Comparison of ENCODE assay signal across 14 cellular contexts in the genomic region with DNA sequence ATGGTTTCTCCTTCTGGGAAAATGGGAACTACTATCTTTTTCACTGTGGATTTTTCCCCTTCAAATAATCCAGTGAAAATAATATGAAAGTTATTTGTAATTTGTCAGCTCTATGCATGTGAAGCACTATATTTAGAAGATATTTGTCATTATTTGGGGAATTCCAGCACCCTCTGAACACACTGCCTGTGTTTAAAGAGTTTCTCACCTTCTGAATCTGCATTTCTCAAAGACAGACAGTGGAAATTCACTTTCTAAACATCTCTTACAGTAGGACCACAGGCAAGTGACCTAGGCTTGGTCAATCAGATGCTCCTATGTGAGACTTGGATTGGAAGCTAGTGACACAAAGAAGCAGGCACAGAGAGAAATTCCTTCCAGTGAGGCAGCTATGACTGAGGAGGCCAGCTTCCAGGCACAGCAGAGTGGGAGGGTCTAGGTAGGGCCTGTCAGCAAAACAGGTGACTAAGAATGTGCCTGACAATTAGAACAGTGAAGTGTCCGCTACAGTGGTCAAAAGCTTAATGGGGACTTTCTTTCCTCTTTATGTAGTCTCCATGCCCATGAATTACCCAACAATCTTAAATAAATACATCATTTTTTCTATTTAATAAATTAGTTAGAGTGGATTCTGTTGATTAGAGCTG.
A peak's percentile ranks its signal among the peaks of the same experiment; 100 is the strongest.
DNase-seq lines count a peak whose midpoint lies in the region; ATAC-seq and TF ChIP-seq lines count a peak whose summit lies in the region.
"Had no signal": no experiment of that assay in that cellular context is flagged by ENCODE, and none has a peak within 500 bp of the region (broad histone marks: within the 10 kb centered on the region; RNA-seq: fewer than 3 reads in every experiment).

No MANE protein-coding gene starts in this region.

- H3K4me1 Mint-ChIP-seq in activated naive CD4-positive, alpha-beta T cell treated with anti-CD3 and anti-CD28 coated beads for 36 hours (ENCODE audit: low read depth), result peaks cover 3% of the 10 kb centered on the region
- H3K4me1 Mint-ChIP-seq in activated naive CD4-positive, alpha-beta T cell treated with anti-CD3 and anti-CD28 coated beads, Interleukin-2, amount 10 ng/mL, durations not matched to agents 7 days and 5 days, result no peaks in the 10 kb centered on the region
- H3K4me1 Mint-ChIP-seq in CD8-positive, alpha-beta memory T cell, result no peaks in the 10 kb centered on the region

- H3F3A ChIP-seq in PC-9 (ENCODE audit: insufficient read depth, low read depth), result peaks cover 5% of the 10 kb centered on the region

- H3K79me2 ChIP-seq in PC-9 (ENCODE audit: low read depth), result no peaks in the 10 kb centered on the region

- no peaks in the 10 kb centered on the region for H3K36me3 ChIP-seq in PC-9 (ENCODE audit: low read depth)
- H3K36me3 ChIP-seq in CD8-positive, alpha-beta memory T cell (ENCODE audit: insufficient read depth, low read length), result no peaks in the 10 kb centered on the region

- no peaks in the 10 kb centered on the region for H3K36me3 Mint-ChIP-seq in activated naive CD4-positive, alpha-beta T cell treated with anti-CD3 and anti-CD28 coated beads for 36 hours (ENCODE audit: low read depth)
- H3K36me3 Mint-ChIP-seq in activated naive CD4-positive, alpha-beta T cell treated with anti-CD3 and anti-CD28 coated beads, Interleukin-2, amount 10 ng/mL, durations not matched to agents 7 days and 5 days, result no peaks in the 10 kb centered on the region
- H3K36me3 Mint-ChIP-seq in CD8-positive, alpha-beta memory T cell, result no peaks in the 10 kb centered on the region

- peaks cover 3% of the 10 kb centered on the region for H3K27me3 Mint-ChIP-seq in activated naive CD4-positive, alpha-beta T cell treated with anti-CD3 and anti-CD28 coated beads for 36 hours (ENCODE audit: low read depth)
- no peaks in the 10 kb centered on the region for H3K27me3 Mint-ChIP-seq in activated naive CD4-positive, alpha-beta T cell treated with anti-CD3 and anti-CD28 coated beads, Interleukin-2, amount 10 ng/mL, durations not matched to agents 7 days and 5 days
- peaks cover 0 to 3% of the 10 kb centered on the region in 2 donors for H3K27me3 Mint-ChIP-seq in CD8-positive, alpha-beta memory T cell

- peak overlapping the region; percentile 38 for H3K27ac Mint-ChIP-seq in activated naive CD4-positive, alpha-beta T cell treated with anti-CD3 and anti-CD28 coated beads for 36 hours
- H3K27ac Mint-ChIP-seq in activated naive CD4-positive, alpha-beta T cell treated with anti-CD3 and anti-CD28 coated beads, Interleukin-2, amount 10 ng/mL, durations not matched to agents 7 days and 5 days, result no peak overlapping the region
- no peak overlapping the region for H3K27ac Mint-ChIP-seq in CD8-positive, alpha-beta memory T cell

- peak; percentile 86 for ATAC-seq in HG02870 (IDR thresholded peaks at IDR 0.05; ENCODE audit: unreplicated experiment)
- ATAC-seq: left cardiac atrium had no signal

- CTCF ChIA-PET in activated naive CD4-positive, alpha-beta T cell treated with anti-CD3 and anti-CD28 coated beads for 36 hours (lab: Charles Lee), result interaction anchor here (1.4 kb wide), 1 partner anchor 11 kb away, joined by 7 read pairs; no protein-coding TSS in a partner anchor
- CTCF ChIA-PET in activated naive CD4-positive, alpha-beta T cell treated with anti-CD3 and anti-CD28 coated beads, Interleukin-2, amount 10 ng/mL, durations not matched to agents 7 days and 5 days (lab: Charles Lee), result no interaction called here
- CTCF ChIA-PET in PC-9 (lab: Charles Lee), result interaction anchor here (0.6 kb wide), 1 partner anchor 80 kb away, joined by 3 read pairs; no protein-coding TSS in a partner anchor
- CTCF ChIA-PET in CD8-positive, alpha-beta memory T cell (lab: Charles Lee), result no interaction called here

- H3K27ac ChIP-seq in PC-9, result no peak overlapping the region
- no peak overlapping the region for H3K27ac ChIP-seq in CD8-positive, alpha-beta memory T cell (ENCODE audit: low read depth, low read length)
- H3K27ac ChIP-seq: HL-60 had no signal

- no peak overlapping the region; the same call in 1 of the 2 replicates for H2AFZ ChIP-seq in PC-9

- no peak for TF ChIP-seq CTCF in PC-9 (conservative IDR thresholded peaks at IDR 0.05)

- no peaks in the 10 kb centered on the region for H3K9me2 ChIP-seq in PC-9 (ENCODE audit: insufficient read depth)

- H3K4me3 ChIP-seq in PC-9, result no peak overlapping the region
- no peak overlapping the region for H3K4me3 ChIP-seq in CD8-positive, alpha-beta memory T cell (ENCODE audit: low read length)

- POLR2A ChIA-PET in PC-9 (lab: Charles Lee; ENCODE audit: unreplicated experiment), result no interaction called here
- POLR2A ChIA-PET in CD8-positive, alpha-beta memory T cell (lab: Charles Lee), result no interaction called here

- peaks cover 35% of the 10 kb centered on the region for H3K4me1 ChIP-seq in PC-9 (replicated peaks; ENCODE audit: insufficient read depth)
- H3K4me1 ChIP-seq in CD8-positive, alpha-beta memory T cell (ENCODE audit: insufficient read depth, low read length), result no peaks in the 10 kb centered on the region

- intact Hi-C loops in activated naive CD4-positive, alpha-beta T cell treated with anti-CD3 and anti-CD28 coated beads for 36 hours (cut with micrococcal nuclease), result loop anchor here (2.0 kb wide), 1 partner anchor 214 kb away; no protein-coding TSS in a partner anchor
- intact Hi-C loops in PC-9 (cut with micrococcal nuclease; ENCODE audit: unreplicated experiment), result loop anchor here (5.0 kb wide), 1 partner anchor 158 kb away; no protein-coding TSS in a partner anchor

- BruUV-seq in PC-9 (replicated peaks; lab: Mats Ljungman, UMichigan), result no TSS peak

- no peaks in the 10 kb centered on the region for H4K20me1 ChIP-seq in PC-9 (ENCODE audit: insufficient read depth)

- 0 out of 2 replicates have a peak overlapping the region, but pooled peaks have one; percentile 32 for H3K4me2 ChIP-seq in PC-9

- no peaks in the 10 kb centered on the region for H3K9me3 Mint-ChIP-seq in activated naive CD4-positive, alpha-beta T cell treated with anti-CD3 and anti-CD28 coated beads for 36 hours
- H3K9me3 Mint-ChIP-seq in activated naive CD4-positive, alpha-beta T cell treated with anti-CD3 and anti-CD28 coated beads, Interleukin-2, amount 10 ng/mL, durations not matched to agents 7 days and 5 days, result no peaks in the 10 kb centered on the region
- H3K9me3 Mint-ChIP-seq in CD8-positive, alpha-beta memory T cell, result no peaks in the 10 kb centered on the region

- no peak overlapping the region for H3K4me3 Mint-ChIP-seq in activated naive CD4-positive, alpha-beta T cell treated with anti-CD3 and anti-CD28 coated beads for 36 hours
- no peak overlapping the region for H3K4me3 Mint-ChIP-seq in activated naive CD4-positive, alpha-beta T cell treated with anti-CD3 and anti-CD28 coated beads, Interleukin-2, amount 10 ng/mL, durations not matched to agents 7 days and 5 days
- H3K4me3 Mint-ChIP-seq in CD8-positive, alpha-beta memory T cell, result no peak overlapping the region

- H3K9me3 ChIP-seq in PC-9 (ENCODE audit: insufficient read depth, low read depth), result peaks cover 4% of the 10 kb centered on the region
- H3K9me3 ChIP-seq in CD8-positive, alpha-beta memory T cell (ENCODE audit: low read length), result no peaks in the 10 kb centered on the region

- DNase-seq in activated naive CD4-positive, alpha-beta T cell treated with anti-CD3 and anti-CD28 coated beads for 36 hours, result peak; percentile 8
- DNase-seq in activated naive CD4-positive, alpha-beta T cell treated with anti-CD3 and anti-CD28 coated beads, Interleukin-2, amount 10 ng/mL, durations not matched to agents 7 days and 5 days, result no peak
- DNase-seq in PC-9, result no peak
- no peak for DNase-seq in mucosa of gallbladder (ENCODE audit: low spot score)
- no peak for DNase-seq in CD8-positive, alpha-beta memory T cell
- no peak for DNase-seq in activated effector memory CD4-positive, alpha-beta T cell treated with anti-CD3 and anti-CD28 coated beads, Interleukin-2, amount 50 U/mL, for 16 hours
- DNase-seq in SIG-M5 treated with dmso at 0.1 percent for 504 hours (lab: John Stamatoyannopoulos, UW; ENCODE audit: unreplicated experiment), result no peak
- DNase-seq: 8988T, cerebellar nuclear complex, DMS79 treated with DMSO at 0.1 percent for 48 hours, left cardiac atrium, NCI-H1092 treated with DMSO at 0.1 percent for 48 hours had no signal

- H3K27me3 ChIP-seq in PC-9 (ENCODE audit: insufficient read depth, low read depth), result no peaks in the 10 kb centered on the region
- no peaks in the 10 kb centered on the region for H3K27me3 ChIP-seq in CD8-positive, alpha-beta memory T cell (ENCODE audit: insufficient read depth, low read length, poor library complexity, severe bottlenecking)

Comparison
In these comparisons a context has a peak if more than half of its experiments do, and no peak if none do; other contexts are left out.
1. CTCF ChIA-PET loops: an anchor here in activated naive CD4-positive, alpha-beta T cell treated with anti-CD3 and anti-CD28 coated beads for 36 hours (1.4 kb wide) and PC-9 (0.6 kb wide); none called in activated naive CD4-positive, alpha-beta T cell treated with anti-CD3 and anti-CD28 coated beads, Interleukin-2, amount 10 ng/mL, durations not matched to agents 7 days and 5 days and CD8-positive, alpha-beta memory T cell.